1 cellular context compared by ENCODE assay signal in genomic region chr10:69336952-69337311, GRCh38.
TF ChIP-seq lines count a peak whose summit lies in the region.

No MANE protein-coding gene starts in this region.

TF ChIP-seq in GM23338, 12 proteins besides CTCF, POLR2A, EP300 and RAD21 (continued from another document):
- TF ChIP-seq REST (IDR thresholded peaks at IDR 0.05; ENCODE audit: unreplicated experiment) (no peak), JUNB (IDR thresholded peaks at IDR 0.05; ENCODE audit: unreplicated experiment) (no peak), CREB1 (CRISPR knock-in tag; IDR thresholded peaks at IDR 0.05; ENCODE audit: low read depth) (no peak), ZNF331 (CRISPR knock-in tag; IDR thresholded peaks at IDR 0.05; ENCODE audit: low read depth) (no peak), STAT1 (IDR thresholded peaks at IDR 0.05; ENCODE audit: unreplicated experiment) (no peak), EZH2 (IDR thresholded peaks at IDR 0.05; ENCODE audit: low read depth, unreplicated experiment) (no peak), POLR2AphosphoS5 (IDR thresholded peaks at IDR 0.05; ENCODE audit: low read depth) (no peak)
